In the genomic region with DNA sequence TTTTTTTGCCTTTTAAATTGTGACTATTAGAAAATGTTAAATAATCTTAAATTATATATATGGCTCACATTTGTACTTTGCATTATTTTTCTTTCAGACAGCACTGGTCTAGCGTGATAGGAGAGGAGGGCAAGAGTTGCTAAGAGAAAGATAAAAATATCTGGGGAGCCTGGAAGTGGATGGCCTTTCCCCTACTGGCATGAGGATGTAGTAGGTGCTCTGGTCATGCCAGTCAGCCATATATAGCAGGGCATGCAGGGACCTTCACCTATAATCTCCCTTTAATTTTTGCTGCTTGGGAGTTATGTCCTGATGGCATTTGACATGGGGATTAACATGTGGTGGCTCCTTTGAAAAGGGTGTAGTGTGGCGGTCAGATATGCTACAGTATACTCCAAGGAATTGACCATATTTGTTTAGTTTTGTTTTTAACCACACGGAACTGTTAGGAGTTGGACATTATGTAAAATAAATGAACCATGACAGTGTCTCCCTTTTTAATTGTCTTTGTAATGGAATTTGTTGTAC, we compare ENCODE assay signal across 22 cellular contexts.
"Had no signal": no experiment of that assay in that cellular context is flagged by ENCODE, and none has a peak within 500 bp of the region (broad histone marks: within the 10 kb centered on the region; RNA-seq: fewer than 3 reads in every experiment).

No MANE protein-coding gene starts in this region.

- H3K27ac ChIP-seq: gastroesophageal sphincter, testis, transverse colon, VCaP had no signal

- DNase-seq: activated CD4-positive, alpha-beta T cell treated with anti-CD3 and anti-CD28 coated beads for 48 hours; activated CD4-positive, alpha-beta T cell treated with anti-CD3 and anti-CD28 coated beads, Interleukin-2, amount 50 U/mL, for 48 hours; activated CD8-positive, alpha-beta memory T cell treated with anti-CD3 and anti-CD28 coated beads for 24 hours; activated effector memory CD4-positive, alpha-beta T cell treated with Interleukin-2 at 50 U/mL for 16 hours; activated naive CD4-positive, alpha-beta T cell treated with Interleukin-2 at 50 U/mL for 16 hours; anterior cingulate cortex; effector CD8-positive, alpha-beta T cell; hypothalamus; immature natural killer cell; kidney; left lung; mammary epithelial cell; posterior cingulate gyrus; stimulated activated CD4-positive, alpha-beta T cell treated with anti-CD3 and anti-CD28 coated beads, Interleukin-12 subunit alpha, Interleukin-12 subunit beta, amount 100 ng/mL, for 4 hours; stimulated activated CD4-positive, alpha-beta T cell treated with anti-CD3 and anti-CD28 coated beads, Interleukin-4, amount 100 ng/mL, for 1 hour; stimulated activated naive CD8-positive, alpha-beta T cell treated with anti-CD3 and anti-CD28 coated beads, Interleukin-15, Interleukin-2, amounts not matched to agents 100 U/mL and 50 U/mL, for 24 hours; testis; transverse colon had no signal

- H3K27me3 ChIP-seq: gastroesophageal sphincter, left lung, testis, transverse colon had no signal

- H3K4me3 ChIP-seq: gastroesophageal sphincter, left lung, skin epidermis, testis, transverse colon had no signal

- ATAC-seq: gastroesophageal sphincter; left lung; sciatic nerve; stimulated activated naive CD8-positive, alpha-beta T cell treated with anti-CD3 and anti-CD28 coated beads, Interleukin-15, Interleukin-2, amounts not matched to agents 100 U/mL and 50 U/mL, for 24 hours had no signal

- H3K9me3 ChIP-seq: gastroesophageal sphincter, left lung, testis, transverse colon had no signal

- H3K36me3 ChIP-seq: gastroesophageal sphincter, left lung, transverse colon had no signal

- H3K4me1 ChIP-seq: testis, transverse colon had no signal
